ENCODE assay signal across 9 cellular contexts in genomic region chr6:136774228-136775041, GRCh38. TPM values are rescaled to one million over a fixed set of nuclear protein-coding genes. Genes with fewer than 3 reads are reported as not detected.
DNase-seq lines count a peak whose midpoint lies in the region; ATAC-seq lines count a peak whose summit lies in the region.
"Had no signal": no experiment of that assay in that cellular context is flagged by ENCODE, and none has a peak within 500 bp of the region (broad histone marks: within the 10 kb centered on the region; RNA-seq: fewer than 3 reads in every experiment).

No MANE protein-coding gene starts in this region.

- no peak overlapping the region for H3K4me3 Mint-ChIP-seq in stimulated activated memory B cell treated with anti-CD40 and anti-IgM and Interleukin-4, amounts not matched to agents 10 μg/mL and 1 μg/mL and 100 μg/mL, for 72 hours
- H3K4me3 Mint-ChIP-seq: activated naive CD8-positive, alpha-beta T cell treated with anti-CD3 and anti-CD28 coated beads, Interleukin-2, amount 10 ng/mL, durations not matched to agents 7 days and 5 days had no signal

- intact Hi-C loops in sciatic nerve (cut with DNase I), result no loop called here

- ATAC-seq in esophagus mucosa (peak; percentile 62), HG03159 (IDR thresholded peaks at IDR 0.05; ENCODE audit: unreplicated experiment) (no peak), sciatic nerve (no peak)
- no peak for ATAC-seq in stimulated activated memory B cell treated with anti-CD40 and anti-IgM and Interleukin-4, amounts not matched to agents 10 μg/mL and 1 μg/mL and 100 μg/mL, for 72 hours

- H3K27me3 Mint-ChIP-seq in stimulated activated memory B cell treated with anti-CD40 and anti-IgM and Interleukin-4, amounts not matched to agents 10 μg/mL and 1 μg/mL and 100 μg/mL, for 72 hours, result no peaks in the 10 kb centered on the region
- H3K27me3 Mint-ChIP-seq: activated naive CD8-positive, alpha-beta T cell treated with anti-CD3 and anti-CD28 coated beads, Interleukin-2, amount 10 ng/mL, durations not matched to agents 7 days and 5 days had no signal

- H3K4me1 Mint-ChIP-seq in stimulated activated memory B cell treated with anti-CD40 and anti-IgM and Interleukin-4, amounts not matched to agents 10 μg/mL and 1 μg/mL and 100 μg/mL, for 72 hours, result peaks cover 40% of the 10 kb centered on the region

- peaks cover 6% of the 10 kb centered on the region for H3K36me3 Mint-ChIP-seq in stimulated activated memory B cell treated with anti-CD40 and anti-IgM and Interleukin-4, amounts not matched to agents 10 μg/mL and 1 μg/mL and 100 μg/mL, for 72 hours

- peak; percentile 39 for DNase-seq in NCI-H748 (lab: John Stamatoyannopoulos, UW; ENCODE audit: unreplicated experiment)
- no peak for DNase-seq in NCI-H748 treated with DMSO at 0.1 percent for 48 hours (lab: John Stamatoyannopoulos, UW)
- peak; percentile 44 for DNase-seq in RPMI7951 (ENCODE audit: low read depth)
- no peak for DNase-seq in NCI-H2107 treated with DMSO at 0.1 percent for 48 hours (lab: John Stamatoyannopoulos, UW; ENCODE audit: unreplicated experiment)
- no peak for DNase-seq in sciatic nerve (ENCODE audit: low spot score)
- DNase-seq: activated naive CD8-positive, alpha-beta T cell treated with anti-CD3 and anti-CD28 coated beads, Interleukin-2, amount 10 ng/mL, durations not matched to agents 7 days and 5 days had no signal

- H3K27ac Mint-ChIP-seq in stimulated activated memory B cell treated with anti-CD40 and anti-IgM and Interleukin-4, amounts not matched to agents 10 μg/mL and 1 μg/mL and 100 μg/mL, for 72 hours, result peak overlapping the region; percentile 55
- H3K27ac Mint-ChIP-seq: activated naive CD8-positive, alpha-beta T cell treated with anti-CD3 and anti-CD28 coated beads, Interleukin-2, amount 10 ng/mL, durations not matched to agents 7 days and 5 days had no signal

- H3K9me3 Mint-ChIP-seq in stimulated activated memory B cell treated with anti-CD40 and anti-IgM and Interleukin-4, amounts not matched to agents 10 μg/mL and 1 μg/mL and 100 μg/mL, for 72 hours, result peaks cover 2% of the 10 kb centered on the region
- H3K9me3 Mint-ChIP-seq: activated naive CD8-positive, alpha-beta T cell treated with anti-CD3 and anti-CD28 coated beads, Interleukin-2, amount 10 ng/mL, durations not matched to agents 7 days and 5 days had no signal

RNA-seq across cellular contexts. Expression of gene MAP3K5, which starts 17.8 kb away (rescaled TPM):
- total RNA-seq in RPMI7951 (2014; rRNA removed; shearing (Covaris generic)), result 6.2 and 6.3 TPM in 2 replicates
- total RNA-seq in esophagus mucosa (14.5 TPM), sciatic nerve (18.9 TPM)

RNA-seq across cellular contexts. Expression of gene PEX7, which starts 48.0 kb away (rescaled TPM):
- total RNA-seq in RPMI7951 (2014; rRNA removed; shearing (Covaris generic)), result 9.7 and 17.1 TPM in 2 replicates
- total RNA-seq in esophagus mucosa (5.7 TPM), sciatic nerve (5.6 TPM)

Comparison
In these comparisons a context has a peak if more than half of its experiments do, and no peak if none do; other contexts are left out.
1. DNase-seq: peak in NCI-H748 (single experiment) and RPMI7951 (single experiment); none in NCI-H748 treated with DMSO at 0.1 percent for 48 hours (single experiment), NCI-H2107 treated with DMSO at 0.1 percent for 48 hours (single experiment) and sciatic nerve (single experiment).